8 cellular contexts compared by ENCODE assay signal in genomic region chrX:76428243-76429130, GRCh38. TPM values are rescaled to one million over a fixed set of nuclear protein-coding genes. Genes with fewer than 3 reads are reported as not detected.
A peak's percentile ranks its signal among the peaks of the same experiment; 100 is the strongest.
DNase-seq lines count a peak whose midpoint lies in the region; ATAC-seq, FAIRE-seq and TF ChIP-seq lines count a peak whose summit lies in the region.

No MANE protein-coding gene starts in this region.

- ATAC-seq in HG02642 (IDR thresholded peaks at IDR 0.05; ENCODE audit: poor library complexity, unreplicated experiment) (peak; percentile 41), K562 (peak; percentile 34)

- H2AFZ ChIP-seq in SK-N-SH (ENCODE audit: low read depth) = peak overlapping the region; percentile 91
- no peak overlapping the region for H2AFZ ChIP-seq in K562 (ENCODE audit: low read depth, low read length)

- H3K27me3 ChIP-seq in SK-N-SH (ENCODE audit: insufficient read depth) = no peaks in the 10 kb centered on the region
- no peaks in the 10 kb centered on the region for H3K27me3 ChIP-seq in K562 (ENCODE audit: control insufficient read depth in 2 of 2, insufficient read depth in 2 of 2, low read length in 2 of 2)

- no TSS peak for BruUV-seq in K562 (replicated peaks; lab: Mats Ljungman, UMichigan)

- H3K36me3 ChIP-seq in SK-N-SH (replicated peaks in 1 of 2; ENCODE audit: control insufficient read depth in 1 of 2, insufficient read depth in 2 of 2, low read length in 1 of 2) (no peaks in the 10 kb centered on the region), K562 (ENCODE audit: control insufficient read depth, insufficient read depth, low read length) (no peaks in the 10 kb centered on the region)

- no peaks in the 10 kb centered on the region for H3K79me2 ChIP-seq in SK-N-SH (ENCODE audit: insufficient read depth)
- H3K79me2 ChIP-seq in K562 (ENCODE audit: control insufficient read depth, insufficient read depth, low read length) = no peaks in the 10 kb centered on the region

- H3K4me1 ChIP-seq in SK-N-SH (ENCODE audit: control insufficient read depth in 1 of 2, insufficient read depth in 2 of 2, low read depth in 1 of 2, low read length in 1 of 2) = peaks cover 0 to 6% of the 10 kb centered on the region in 2 experiments; a peak in 1 of 4 replicates
- peaks cover 0 to 11% of the 10 kb centered on the region in 2 experiments; a peak in 1 of 5 replicates for H3K4me1 ChIP-seq in K562 (replicated peaks in 1 of 2; ENCODE audit: control insufficient read depth in 2 of 2, insufficient read depth in 2 of 2, low read length in 2 of 2)

- H3K9me2 ChIP-seq in SK-N-SH = no peaks in the 10 kb centered on the region

- H3K4me2 ChIP-seq in SK-N-SH = peak overlapping the region; percentile 65
- no peak overlapping the region; the same call in 1 of the 2 replicates for H3K4me2 ChIP-seq in K562 (ENCODE audit: insufficient read depth, low read length)

- no peaks in the 10 kb centered on the region for H3K9me1 ChIP-seq in K562 (ENCODE audit: control insufficient read depth, insufficient read depth, low read length)

- TF ChIP-seq EP300 in SK-N-SH (IDR thresholded peaks at IDR 0.05; ENCODE audit: borderline replicate concordance in 1 of 2, low read depth in 1 of 2, low read length in 1 of 2) = no peak
- no peak for TF ChIP-seq EP300 in K562 (IDR thresholded peaks at IDR 0.05; ENCODE audit: low read length)

- no peak overlapping the region for H3K27ac ChIP-seq in SK-N-SH (ENCODE audit: low read depth in 2 of 2, low read length in 1 of 2)
- no peak overlapping the region for H3K27ac ChIP-seq in K562 (ENCODE audit: extremely low read depth, low read depth, low read length)

- no peaks in the 10 kb centered on the region for H3F3A ChIP-seq in SK-N-SH (replicated peaks; ENCODE audit: insufficient read depth)

- TF ChIP-seq RAD21 in SK-N-SH (IDR thresholded peaks at IDR 0.05; ENCODE audit: low read length) = no peak
- TF ChIP-seq RAD21 in K562 (CRISPR knock-in tag; conservative IDR thresholded peaks at IDR 0.05 in 1 of 2, IDR thresholded peaks at IDR 0.05 in 1 of 2) = no peak

- peak; percentile 4 for DNase-seq in SK-N-SH
- no peak for DNase-seq in K562 (ENCODE audit: extremely low read depth in 1 of 4, low spot score in 3 of 4)
- DNase-seq in kidney tubule cell (ENCODE audit: low spot score) = peak; percentile 3
- DNase-seq in stimulated activated CD4-positive, alpha-beta T cell treated with anti-CD3 and anti-CD28 coated beads, TNF-alpha, amount 100 ng/mL, for 1 hour (ENCODE audit: low read depth in 3 of 3, low spot score in 1 of 3) = peak in 2 of 3 donors; percentile 2 to 4
- no peak for DNase-seq in HT-29 (ENCODE audit: low spot score)
- no peak for DNase-seq in SW 1271 (lab: John Stamatoyannopoulos, UW)

- no peaks in the 10 kb centered on the region for H3K9me3 ChIP-seq in SK-N-SH
- no peaks in the 10 kb centered on the region for H3K9me3 ChIP-seq in K562 (replicated peaks; ENCODE audit: control insufficient read depth, insufficient read depth, low read depth, low read length)

- H3K4me3 ChIP-seq in GM12875 (ENCODE audit: low read depth, low read length) (peak overlapping the region; percentile 76), SK-N-SH (ENCODE audit: low read depth in 2 of 2, low read length in 1 of 2) (peak overlapping the region; percentile 65 to 70), K562 (no peak overlapping the region)

- CTCF ChIA-PET in SK-N-SH (lab: Yijun Ruan, JAX) = no interaction called here
- CTCF ChIA-PET in K562 (lab: Yijun Ruan, JAX; ENCODE audit: low intra/inter-chr PET ratio) = no interaction called here

- H3K9ac ChIP-seq in SK-N-SH = peak overlapping the region; percentile 63; the same call in 1 of the 2 replicates
- H3K9ac ChIP-seq in K562 (ENCODE audit: insufficient read depth in 1 of 2, low read depth in 2 of 2, low read length in 2 of 2) = no peak overlapping the region

- in situ Hi-C loops in K562 (cut with MboI) = no loop called here

- intact Hi-C loops in K562 (cut with micrococcal nuclease) = no loop called here

- TF ChIP-seq CTCF in GM12875 (IDR thresholded peaks at IDR 0.05; ENCODE audit: borderline replicate concordance, insufficient read depth, low read depth, low read length) (no peak), SK-N-SH (IDR thresholded peaks at IDR 0.05) (no peak), K562 (IDR thresholded peaks at IDR 0.05 in 2 of 3, conservative IDR thresholded peaks at IDR 0.05 in 1 of 3; ENCODE audit: insufficient read depth in 2 of 3, low read depth in 1 of 3, low read length in 3 of 3) (no peak)

- 33% methylated on average over 7 of the region's 60 CpGs for WGBS in SK-N-SH (ENCODE audit: low lambda C conversion rate)
- 20% methylated on average over 16 of the region's 60 CpGs for WGBS in K562 (ENCODE audit: insufficient coverage, low coverage, missing lambda C conversion rate)

- POLR2A ChIA-PET in SK-N-SH (lab: Yijun Ruan, JAX) (no interaction called here), K562 (lab: Yijun Ruan, JAX) (no interaction called here)

- TF ChIP-seq POLR2A in K562 (conservative IDR thresholded peaks at IDR 0.05) = no peak

- no peak for FAIRE-seq in K562 (lab: Jason Lieb, UNC)

- no peaks in the 10 kb centered on the region for H4K20me1 ChIP-seq in SK-N-SH (ENCODE audit: insufficient read depth)
- no peaks in the 10 kb centered on the region for H4K20me1 ChIP-seq in K562 (replicated peaks; ENCODE audit: control insufficient read depth, insufficient read depth, low read length)

TF ChIP-seq in SK-N-SH, 30 proteins besides CTCF, POLR2A, EP300 and RAD21:
- TF ChIP-seq USF2 (IDR thresholded peaks at IDR 0.05; ENCODE audit: borderline replicate concordance, low read depth, low read length) (no peak), GABPA (IDR thresholded peaks at IDR 0.05; ENCODE audit: low read depth) (no peak), SIN3A (IDR thresholded peaks at IDR 0.05; ENCODE audit: borderline replicate concordance, low read depth, low read length) (no peak), POLR2AphosphoS5 (IDR thresholded peaks at IDR 0.05; ENCODE audit: low read depth, low read length) (no peak)

TF ChIP-seq in K562, 482 proteins besides CTCF, POLR2A, EP300 and RAD21:
- TF ChIP-seq ZNF707 (CRISPR knock-in tag; conservative IDR thresholded peaks at IDR 0.05) (no peak), ARID1B (IDR thresholded peaks at IDR 0.05) (no peak), NFE2L1 (tag; IDR thresholded peaks at IDR 0.05; ENCODE audit: borderline replicate concordance, low read depth) (no peak), ZKSCAN8 (CRISPR knock-in tag; IDR thresholded peaks at IDR 0.05) (no peak), POLR2AphosphoS2 (IDR thresholded peaks at IDR 0.05; ENCODE audit: low read length) (no peak), RFX7 (CRISPR knock-in tag; IDR thresholded peaks at IDR 0.05) (no peak), ZNF668 (CRISPR knock-in tag; IDR thresholded peaks at IDR 0.05) (no peak)

RNA-seq across cellular contexts. Expression of gene MAGEE1, which starts 1.0 kb away (rescaled TPM):
- polyA plus RNA-seq in SK-N-SH (2012; rRNA removed) (0.57 and 1.8 TPM in 2 replicates), K562 (2011; rRNA removed) (0.01 TPM in 1 of 2 replicates, not detected in the other), K562 (2014; fragmentation: Illumina TruSeq; extraction: Trizol) (0.03 and 0.04 TPM in 2 replicates), K562 (2014; fragmentation: Nextera tagmentation; extraction: Ambion mirVana) (under 1 TPM in 1 of 2 experiments, not detected in 1; 0.04 TPM), K562 (2014; rRNA removed) (not detected in 2 replicates)
- polyA plus RNA-seq in SK-N-SH (2012; cell fraction: cytosol; rRNA removed) = 1.7 and 2.0 TPM in 2 replicates
- 2.0 and 2.4 TPM in 2 replicates for polyA plus RNA-seq in SK-N-SH (2012; cell fraction: nucleus; rRNA removed)
- 0.11 and 0.14 TPM in 2 replicates for total RNA-seq in K562 (2011; cell fraction: chromatin; rRNA removed; ENCODE audit: low replicate concordance)
- not detected in 2 replicates for total RNA-seq in K562 (2011; cell fraction: nucleolus; rRNA removed)
- total RNA-seq in K562 (2011; cell fraction: nucleoplasm; rRNA removed) = 0.29 TPM in 1 of 2 replicates, not detected in the other
- total RNA-seq in K562 (2014; rRNA removed) (not detected in 2 replicates), K562 (2014; rRNA removed; fragmentation: Illumina TruSeq; extraction: Trizol) (0.06 TPM in 1 of 2 replicates, not detected in the other), K562 (2015; rRNA removed; fragmentation: Illumina TruSeq; extraction: Trizol) (not detected in 2 replicates), K562 (2021) (0.11 TPM in 2 replicates)
- 0.01 TPM in 1 of 2 replicates, not detected in the other for polyA plus RNA-seq in K562 (2011; cell fraction: cytosol; rRNA removed)
- 0.07 TPM in 1 of 2 replicates, not detected in the other for polyA plus RNA-seq in K562 (2011; cell fraction: nucleus; rRNA removed)
- polyA plus RNA-seq in K562 (2012) = 0.08 TPM in 2 replicates
- polyA minus RNA-seq in K562 (2011; rRNA and poly(A)+ RNA removed) = 0.07 TPM in 1 of 2 replicates, not detected in the other
- not detected in 2 replicates for polyA minus RNA-seq in K562 (2011; cell fraction: cytosol; rRNA and poly(A)+ RNA removed)
- polyA minus RNA-seq in K562 (2011; cell fraction: nucleus; rRNA and poly(A)+ RNA removed) = not detected in 2 replicates
- not detected in 2 replicates for total RNA-seq in HT-29 (2014; rRNA removed; shearing (Covaris generic))

Comparison
In these comparisons a context has a peak if more than half of its experiments do, and no peak if none do; other contexts are left out.
1. DNase-seq: peak in SK-N-SH (single experiment), kidney tubule cell (single experiment) and stimulated activated CD4-positive, alpha-beta T cell treated with anti-CD3 and anti-CD28 coated beads, TNF-alpha, amount 100 ng/mL, for 1 hour (2 of 3); none in K562 (0 of 4), HT-29 (single experiment) and SW 1271 (0 of 2).